ENCODE assay signal across 17 cellular contexts in the genomic region with DNA sequence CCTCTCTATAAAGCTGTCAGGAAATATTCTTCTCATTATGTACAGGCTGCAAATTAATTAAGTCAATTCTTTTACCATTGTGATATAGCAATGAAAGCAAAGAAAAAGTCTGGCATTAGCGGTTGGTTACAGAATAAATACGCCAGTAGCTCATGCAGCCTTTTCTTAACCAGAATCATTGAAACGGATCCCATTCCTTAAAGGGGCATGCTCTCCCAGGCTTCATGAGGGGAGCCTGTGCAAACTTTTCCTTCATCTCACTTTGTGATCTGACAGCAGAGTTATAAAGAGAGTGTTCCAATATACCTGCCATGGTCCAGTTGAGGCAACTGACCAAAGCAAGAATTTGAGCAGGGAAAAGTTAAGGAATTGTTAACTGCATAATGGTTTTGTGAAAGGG.
DNase-seq lines count a peak whose midpoint lies in the region; ATAC-seq and TF ChIP-seq lines count a peak whose summit lies in the region.
"Had no signal": no experiment of that assay in that cellular context is flagged by ENCODE, and none has a peak within 500 bp of the region (broad histone marks: within the 10 kb centered on the region; RNA-seq: fewer than 3 reads in every experiment).

No MANE protein-coding gene starts in this region.

- intact Hi-C loops in heart left ventricle (cut with DNase I) (loop anchor here (2.0 to 10.0 kb wide), 8 partner anchors 167 to 259 kb away; no protein-coding TSS in a partner anchor), Right ventricle myocardium inferior (cut with DNase I) (loop anchor here (5.0 to 10.0 kb wide), 3 partner anchors 131 to 257 kb away; no protein-coding TSS in a partner anchor), left ventricle myocardium inferior (cut with micrococcal nuclease) (loop anchor here (10.0 kb wide), 2 partner anchors 169 to 259 kb away; no protein-coding TSS in a partner anchor)
- intact Hi-C loops in activated CD4-positive, alpha-beta T cell treated with anti-CD3 and anti-CD28 coated beads for 36 hours (cut with DNase I, micrococcal nuclease): loop anchor here (1.0 to 10.0 kb wide), 2 partner anchors 256 to 259 kb away; no protein-coding TSS in a partner anchor

- WGBS in heart left ventricle, 4 donors: 70 to 77% (median 74%) methylated on average over 3 of the region's 3 CpGs

- H3K36me3 ChIP-seq in heart left ventricle: no peaks in the 10 kb centered on the region
- H3K36me3 ChIP-seq in left ventricle myocardium inferior: no peaks in the 10 kb centered on the region
- H3K36me3 ChIP-seq: HAP-1, ovary had no signal

- H3K27ac Mint-ChIP-seq in nephron progenitor cell (no peak overlapping the region), type B pancreatic cell (peak overlapping the region; percentile 8)
- H3K27ac Mint-ChIP-seq in activated CD4-positive, alpha-beta T cell treated with anti-CD3 and anti-CD28 coated beads for 36 hours: no peak overlapping the region
- H3K27ac Mint-ChIP-seq: CD14-positive monocyte; stimulated activated effector memory CD8-positive, alpha-beta T cell treated with anti-CD3 and anti-CD28 coated beads, Interleukin-12 subunit alpha, Interleukin-12 subunit beta, amount 100 ng/mL, for 72 hours had no signal

- H3K9me3 ChIP-seq in heart left ventricle (no peaks in the 10 kb centered on the region), left ventricle myocardium inferior (replicated peaks) (no peaks in the 10 kb centered on the region)
- H3K9me3 ChIP-seq: HAP-1, ovary, SK-N-SH had no signal

- ATAC-seq in heart left ventricle: no peak
- no peak for ATAC-seq in Right ventricle myocardium inferior
- no peak for ATAC-seq in activated CD4-positive, alpha-beta T cell treated with anti-CD3 and anti-CD28 coated beads for 36 hours
- ATAC-seq: Panc1; stimulated activated effector memory CD8-positive, alpha-beta T cell treated with anti-CD3 and anti-CD28 coated beads, Interleukin-12 subunit alpha, Interleukin-12 subunit beta, amount 100 ng/mL, for 72 hours had no signal

- H3K4me1 Mint-ChIP-seq in nephron progenitor cell: peaks cover 10% of the 10 kb centered on the region
- peaks cover 4% of the 10 kb centered on the region for H3K4me1 Mint-ChIP-seq in type B pancreatic cell (ENCODE audit: unreplicated experiment)
- H3K4me1 Mint-ChIP-seq in activated CD4-positive, alpha-beta T cell treated with anti-CD3 and anti-CD28 coated beads for 36 hours: peaks cover 6% of the 10 kb centered on the region
- H3K4me1 Mint-ChIP-seq: CD14-positive monocyte; stimulated activated effector memory CD8-positive, alpha-beta T cell treated with anti-CD3 and anti-CD28 coated beads, Interleukin-12 subunit alpha, Interleukin-12 subunit beta, amount 100 ng/mL, for 72 hours had no signal

- POLR2A ChIA-PET in activated CD4-positive, alpha-beta T cell treated with anti-CD3 and anti-CD28 coated beads for 36 hours (lab: Charles Lee): no interaction called here

- H3K36me3 Mint-ChIP-seq in nephron progenitor cell (ENCODE audit: low read depth) (no peaks in the 10 kb centered on the region), type B pancreatic cell (no peaks in the 10 kb centered on the region)
- H3K36me3 Mint-ChIP-seq in activated CD4-positive, alpha-beta T cell treated with anti-CD3 and anti-CD28 coated beads for 36 hours (ENCODE audit: low read depth): no peaks in the 10 kb centered on the region
- H3K36me3 Mint-ChIP-seq: CD14-positive monocyte; stimulated activated effector memory CD8-positive, alpha-beta T cell treated with anti-CD3 and anti-CD28 coated beads, Interleukin-12 subunit alpha, Interleukin-12 subunit beta, amount 100 ng/mL, for 72 hours had no signal

- no peaks in the 10 kb centered on the region for H3K4me1 ChIP-seq in heart left ventricle
- H3K4me1 ChIP-seq in left ventricle myocardium inferior: peaks cover 3% of the 10 kb centered on the region
- H3K4me1 ChIP-seq: HAP-1 had no signal

- DNase-seq in heart left ventricle (no peak), Right ventricle myocardium inferior (ENCODE audit: missing footprints) (no peak), left ventricle myocardium inferior (no peak), nephron progenitor cell (no peak), type B pancreatic cell (ENCODE audit: extremely low spot score, unreplicated experiment) (no peak), NK-92 (lab: John Stamatoyannopoulos, UW; ENCODE audit: unreplicated experiment) (no peak), mesenteric fat pad (ENCODE audit: low spot score) (no peak)
- DNase-seq in activated CD4-positive, alpha-beta T cell treated with anti-CD3 and anti-CD28 coated beads for 36 hours: no peak
- DNase-seq: 8988T; activated CD4-positive, alpha-beta T cell treated with anti-CD3 and anti-CD28 coated beads for 4 hours; NCI-H774 had no signal

- no peak for TF ChIP-seq CTCF in heart left ventricle (IDR thresholded peaks at IDR 0.05)
- TF ChIP-seq CTCF in left ventricle myocardium inferior (IDR thresholded peaks at IDR 0.05; ENCODE audit: borderline replicate concordance): no peak
- no peak for TF ChIP-seq CTCF in nephron progenitor cell (IDR thresholded peaks at IDR 0.05)
- TF ChIP-seq CTCF in type B pancreatic cell (conservative IDR thresholded peaks at IDR 0.05): no peak

- peak overlapping the region in 2 of 12 donors; percentile 10 to 18 for H3K27ac ChIP-seq in heart left ventricle
- peak overlapping the region; percentile 38 for H3K27ac ChIP-seq in left ventricle myocardium inferior (replicated peaks)
- H3K27ac ChIP-seq: ovary had no signal

- H3K27me3 ChIP-seq in heart left ventricle (peaks cover 0 to 3% (median 0%) of the 10 kb centered on the region in 9 donors), left ventricle myocardium inferior (ENCODE audit: low read depth) (peaks cover 71% of the 10 kb centered on the region)
- H3K27me3 ChIP-seq: ovary had no signal

- H3K4me3 ChIP-seq in heart left ventricle (peak overlapping the region in 7 of 12 donors; percentile 25 to 55 (median 30)), left ventricle myocardium inferior (peak overlapping the region; percentile 42)
- H3K4me3 ChIP-seq: HAP-1, ovary had no signal

- peak overlapping the region; percentile 71 for H3K4me3 Mint-ChIP-seq in nephron progenitor cell
- no peak overlapping the region for H3K4me3 Mint-ChIP-seq in type B pancreatic cell
- H3K4me3 Mint-ChIP-seq in activated CD4-positive, alpha-beta T cell treated with anti-CD3 and anti-CD28 coated beads for 36 hours: no peak overlapping the region
- H3K4me3 Mint-ChIP-seq: CD14-positive monocyte; stimulated activated effector memory CD8-positive, alpha-beta T cell treated with anti-CD3 and anti-CD28 coated beads, Interleukin-12 subunit alpha, Interleukin-12 subunit beta, amount 100 ng/mL, for 72 hours had no signal

- CTCF ChIA-PET in activated CD4-positive, alpha-beta T cell treated with anti-CD3 and anti-CD28 coated beads for 36 hours (lab: Charles Lee): interaction anchor here (0.5 to 2.5 kb wide), 9 partner anchors 10 to 537 kb away, joined by 3 to 13 read pairs (median 3); no protein-coding TSS in a partner anchor

- TF ChIP-seq POLR2A in heart left ventricle (IDR thresholded peaks at IDR 0.05): no peak

- H3K27me3 Mint-ChIP-seq in nephron progenitor cell (ENCODE audit: low read depth, poor library complexity) (peaks cover 6% of the 10 kb centered on the region), type B pancreatic cell (peaks cover 38% of the 10 kb centered on the region)
- H3K27me3 Mint-ChIP-seq in activated CD4-positive, alpha-beta T cell treated with anti-CD3 and anti-CD28 coated beads for 36 hours: peaks cover 19% of the 10 kb centered on the region

- H3K9me3 Mint-ChIP-seq in nephron progenitor cell (no peaks in the 10 kb centered on the region), type B pancreatic cell (no peaks in the 10 kb centered on the region)
- H3K9me3 Mint-ChIP-seq in activated CD4-positive, alpha-beta T cell treated with anti-CD3 and anti-CD28 coated beads for 36 hours (ENCODE audit: low read depth): no peaks in the 10 kb centered on the region
- H3K9me3 Mint-ChIP-seq: stimulated activated effector memory CD8-positive, alpha-beta T cell treated with anti-CD3 and anti-CD28 coated beads, Interleukin-12 subunit alpha, Interleukin-12 subunit beta, amount 100 ng/mL, for 72 hours had no signal
